In the genomic region with DNA sequence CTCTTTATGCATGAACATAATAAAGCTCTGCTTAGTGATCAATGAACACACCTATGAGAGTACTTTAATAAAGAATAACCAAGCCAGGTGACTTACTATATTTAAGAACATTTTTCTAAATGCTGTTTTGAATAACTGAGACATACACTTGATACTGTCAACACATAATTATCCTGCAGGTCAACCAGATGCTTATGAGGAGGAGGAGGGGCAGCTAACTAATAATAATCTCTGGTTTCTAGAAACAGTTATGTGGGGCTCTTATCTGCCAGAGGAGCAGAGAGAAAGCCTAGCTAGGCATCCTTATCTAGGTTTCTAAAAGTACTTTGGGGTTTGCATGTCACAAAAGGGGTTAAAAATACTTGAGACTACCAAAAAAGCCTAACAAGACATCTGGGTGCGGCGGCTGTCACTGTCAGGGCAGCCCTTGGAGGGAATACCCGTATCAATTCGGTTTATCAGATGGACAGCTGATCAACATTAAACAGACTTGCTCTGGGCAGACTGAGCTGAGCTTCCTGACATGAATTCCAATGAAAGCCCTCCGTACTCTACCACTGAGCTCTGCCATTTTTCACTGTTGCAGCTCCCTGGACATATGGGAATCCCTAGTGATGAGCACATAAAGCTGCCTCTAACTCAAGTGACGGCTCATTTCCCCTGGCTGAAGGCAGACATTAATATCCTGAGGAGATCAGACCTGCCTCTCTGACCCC, we compare ENCODE assay signal across 1 cellular context.
A peak's percentile ranks its signal among the peaks of the same experiment; 100 is the strongest.
TF ChIP-seq lines count a peak whose summit lies in the region.

No MANE protein-coding gene starts in this region.

TF ChIP-seq in K562, 482 proteins besides CTCF, POLR2A, EP300 and RAD21 (continued from another document and continues in another):
- TF ChIP-seq, protein P1, sequence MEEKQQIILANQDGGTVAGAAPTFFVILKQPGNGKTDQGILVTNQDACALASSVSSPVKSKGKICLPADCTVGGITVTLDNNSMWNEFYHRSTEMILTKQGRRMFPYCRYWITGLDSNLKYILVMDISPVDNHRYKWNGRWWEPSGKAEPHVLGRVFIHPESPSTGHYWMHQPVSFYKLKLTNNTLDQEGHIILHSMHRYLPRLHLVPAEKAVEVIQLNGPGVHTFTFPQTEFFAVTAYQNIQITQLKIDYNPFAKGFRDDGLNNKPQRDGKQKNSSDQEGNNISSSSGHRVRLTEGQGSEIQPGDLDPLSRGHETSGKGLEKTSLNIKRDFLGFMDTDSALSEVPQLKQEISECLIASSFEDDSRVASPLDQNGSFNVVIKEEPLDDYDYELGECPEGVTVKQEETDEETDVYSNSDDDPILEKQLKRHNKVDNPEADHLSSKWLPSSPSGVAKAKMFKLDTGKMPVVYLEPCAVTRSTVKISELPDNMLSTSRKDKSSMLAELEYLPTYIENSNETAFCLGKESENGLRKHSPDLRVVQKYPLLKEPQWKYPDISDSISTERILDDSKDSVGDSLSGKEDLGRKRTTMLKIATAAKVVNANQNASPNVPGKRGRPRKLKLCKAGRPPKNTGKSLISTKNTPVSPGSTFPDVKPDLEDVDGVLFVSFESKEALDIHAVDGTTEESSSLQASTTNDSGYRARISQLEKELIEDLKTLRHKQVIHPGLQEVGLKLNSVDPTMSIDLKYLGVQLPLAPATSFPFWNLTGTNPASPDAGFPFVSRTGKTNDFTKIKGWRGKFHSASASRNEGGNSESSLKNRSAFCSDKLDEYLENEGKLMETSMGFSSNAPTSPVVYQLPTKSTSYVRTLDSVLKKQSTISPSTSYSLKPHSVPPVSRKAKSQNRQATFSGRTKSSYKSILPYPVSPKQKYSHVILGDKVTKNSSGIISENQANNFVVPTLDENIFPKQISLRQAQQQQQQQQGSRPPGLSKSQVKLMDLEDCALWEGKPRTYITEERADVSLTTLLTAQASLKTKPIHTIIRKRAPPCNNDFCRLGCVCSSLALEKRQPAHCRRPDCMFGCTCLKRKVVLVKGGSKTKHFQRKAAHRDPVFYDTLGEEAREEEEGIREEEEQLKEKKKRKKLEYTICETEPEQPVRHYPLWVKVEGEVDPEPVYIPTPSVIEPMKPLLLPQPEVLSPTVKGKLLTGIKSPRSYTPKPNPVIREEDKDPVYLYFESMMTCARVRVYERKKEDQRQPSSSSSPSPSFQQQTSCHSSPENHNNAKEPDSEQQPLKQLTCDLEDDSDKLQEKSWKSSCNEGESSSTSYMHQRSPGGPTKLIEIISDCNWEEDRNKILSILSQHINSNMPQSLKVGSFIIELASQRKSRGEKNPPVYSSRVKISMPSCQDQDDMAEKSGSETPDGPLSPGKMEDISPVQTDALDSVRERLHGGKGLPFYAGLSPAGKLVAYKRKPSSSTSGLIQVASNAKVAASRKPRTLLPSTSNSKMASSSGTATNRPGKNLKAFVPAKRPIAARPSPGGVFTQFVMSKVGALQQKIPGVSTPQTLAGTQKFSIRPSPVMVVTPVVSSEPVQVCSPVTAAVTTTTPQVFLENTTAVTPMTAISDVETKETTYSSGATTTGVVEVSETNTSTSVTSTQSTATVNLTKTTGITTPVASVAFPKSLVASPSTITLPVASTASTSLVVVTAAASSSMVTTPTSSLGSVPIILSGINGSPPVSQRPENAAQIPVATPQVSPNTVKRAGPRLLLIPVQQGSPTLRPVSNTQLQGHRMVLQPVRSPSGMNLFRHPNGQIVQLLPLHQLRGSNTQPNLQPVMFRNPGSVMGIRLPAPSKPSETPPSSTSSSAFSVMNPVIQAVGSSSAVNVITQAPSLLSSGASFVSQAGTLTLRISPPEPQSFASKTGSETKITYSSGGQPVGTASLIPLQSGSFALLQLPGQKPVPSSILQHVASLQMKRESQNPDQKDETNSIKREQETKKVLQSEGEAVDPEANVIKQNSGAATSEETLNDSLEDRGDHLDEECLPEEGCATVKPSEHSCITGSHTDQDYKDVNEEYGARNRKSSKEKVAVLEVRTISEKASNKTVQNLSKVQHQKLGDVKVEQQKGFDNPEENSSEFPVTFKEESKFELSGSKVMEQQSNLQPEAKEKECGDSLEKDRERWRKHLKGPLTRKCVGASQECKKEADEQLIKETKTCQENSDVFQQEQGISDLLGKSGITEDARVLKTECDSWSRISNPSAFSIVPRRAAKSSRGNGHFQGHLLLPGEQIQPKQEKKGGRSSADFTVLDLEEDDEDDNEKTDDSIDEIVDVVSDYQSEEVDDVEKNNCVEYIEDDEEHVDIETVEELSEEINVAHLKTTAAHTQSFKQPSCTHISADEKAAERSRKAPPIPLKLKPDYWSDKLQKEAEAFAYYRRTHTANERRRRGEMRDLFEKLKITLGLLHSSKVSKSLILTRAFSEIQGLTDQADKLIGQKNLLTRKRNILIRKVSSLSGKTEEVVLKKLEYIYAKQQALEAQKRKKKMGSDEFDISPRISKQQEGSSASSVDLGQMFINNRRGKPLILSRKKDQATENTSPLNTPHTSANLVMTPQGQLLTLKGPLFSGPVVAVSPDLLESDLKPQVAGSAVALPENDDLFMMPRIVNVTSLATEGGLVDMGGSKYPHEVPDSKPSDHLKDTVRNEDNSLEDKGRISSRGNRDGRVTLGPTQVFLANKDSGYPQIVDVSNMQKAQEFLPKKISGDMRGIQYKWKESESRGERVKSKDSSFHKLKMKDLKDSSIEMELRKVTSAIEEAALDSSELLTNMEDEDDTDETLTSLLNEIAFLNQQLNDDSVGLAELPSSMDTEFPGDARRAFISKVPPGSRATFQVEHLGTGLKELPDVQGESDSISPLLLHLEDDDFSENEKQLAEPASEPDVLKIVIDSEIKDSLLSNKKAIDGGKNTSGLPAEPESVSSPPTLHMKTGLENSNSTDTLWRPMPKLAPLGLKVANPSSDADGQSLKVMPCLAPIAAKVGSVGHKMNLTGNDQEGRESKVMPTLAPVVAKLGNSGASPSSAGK (IDR thresholded peaks at IDR 0.05): no peak
- no peak for TF ChIP-seq HDGF (IDR thresholded peaks at IDR 0.05)
- no peak for TF ChIP-seq NCOA6 (IDR thresholded peaks at IDR 0.05)
- TF ChIP-seq SMARCA4 (IDR thresholded peaks at IDR 0.05): no peak
- TF ChIP-seq, protein P2, sequence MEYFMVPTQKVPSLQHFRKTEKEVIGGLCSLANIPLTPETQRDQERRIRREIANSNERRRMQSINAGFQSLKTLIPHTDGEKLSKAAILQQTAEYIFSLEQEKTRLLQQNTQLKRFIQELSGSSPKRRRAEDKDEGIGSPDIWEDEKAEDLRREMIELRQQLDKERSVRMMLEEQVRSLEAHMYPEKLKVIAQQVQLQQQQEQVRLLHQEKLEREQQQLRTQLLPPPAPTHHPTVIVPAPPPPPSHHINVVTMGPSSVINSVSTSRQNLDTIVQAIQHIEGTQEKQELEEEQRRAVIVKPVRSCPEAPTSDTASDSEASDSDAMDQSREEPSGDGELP (CRISPR knock-in tag; IDR thresholded peaks at IDR 0.05; ENCODE audit: borderline replicate concordance): 0 out of 2 replicates have a peak, but pooled peaks have one; percentile 24
- TF ChIP-seq RFX7 (CRISPR knock-in tag; IDR thresholded peaks at IDR 0.05): no peak
- no peak for TF ChIP-seq XRCC3 (IDR thresholded peaks at IDR 0.05)
- no peak for TF ChIP-seq HMGN3 (IDR thresholded peaks at IDR 0.05; ENCODE audit: borderline replicate concordance, extremely low read depth, insufficient read length, low read depth, low read length)
- TF ChIP-seq, protein P3, sequence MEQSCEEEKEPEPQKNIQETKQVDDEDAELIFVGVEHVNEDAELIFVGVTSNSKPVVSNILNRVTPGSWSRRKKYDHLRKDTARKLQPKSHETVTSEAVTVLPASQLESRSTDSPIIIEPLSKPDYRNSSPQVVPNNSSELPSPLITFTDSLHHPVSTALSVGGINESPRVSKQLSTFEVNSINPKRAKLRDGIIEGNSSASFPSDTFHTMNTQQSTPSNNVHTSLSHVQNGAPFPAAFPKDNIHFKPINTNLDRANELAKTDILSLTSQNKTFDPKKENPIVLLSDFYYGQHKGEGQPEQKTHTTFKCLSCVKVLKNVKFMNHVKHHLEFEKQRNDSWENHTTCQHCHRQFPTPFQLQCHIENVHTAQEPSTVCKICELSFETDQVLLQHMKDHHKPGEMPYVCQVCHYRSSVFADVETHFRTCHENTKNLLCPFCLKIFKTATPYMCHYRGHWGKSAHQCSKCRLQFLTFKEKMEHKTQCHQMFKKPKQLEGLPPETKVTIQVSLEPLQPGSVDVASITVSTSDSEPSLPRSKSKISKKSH (CRISPR knock-in tag; IDR thresholded peaks at IDR 0.05): no peak
- TF ChIP-seq, protein P4, sequence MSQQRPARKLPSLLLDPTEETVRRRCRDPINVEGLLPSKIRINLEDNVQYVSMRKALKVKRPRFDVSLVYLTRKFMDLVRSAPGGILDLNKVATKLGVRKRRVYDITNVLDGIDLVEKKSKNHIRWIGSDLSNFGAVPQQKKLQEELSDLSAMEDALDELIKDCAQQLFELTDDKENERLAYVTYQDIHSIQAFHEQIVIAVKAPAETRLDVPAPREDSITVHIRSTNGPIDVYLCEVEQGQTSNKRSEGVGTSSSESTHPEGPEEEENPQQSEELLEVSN (IDR thresholded peaks at IDR 0.05; ENCODE audit: borderline replicate concordance in 1 of 2, extremely low read depth in 1 of 2, insufficient read depth in 1 of 2, insufficient read length in 1 of 2, low read depth in 1 of 2, low read length in 1 of 2, poor library complexity in 1 of 2, severe bottlenecking in 1 of 2): no peak
- TF ChIP-seq, protein P5, sequence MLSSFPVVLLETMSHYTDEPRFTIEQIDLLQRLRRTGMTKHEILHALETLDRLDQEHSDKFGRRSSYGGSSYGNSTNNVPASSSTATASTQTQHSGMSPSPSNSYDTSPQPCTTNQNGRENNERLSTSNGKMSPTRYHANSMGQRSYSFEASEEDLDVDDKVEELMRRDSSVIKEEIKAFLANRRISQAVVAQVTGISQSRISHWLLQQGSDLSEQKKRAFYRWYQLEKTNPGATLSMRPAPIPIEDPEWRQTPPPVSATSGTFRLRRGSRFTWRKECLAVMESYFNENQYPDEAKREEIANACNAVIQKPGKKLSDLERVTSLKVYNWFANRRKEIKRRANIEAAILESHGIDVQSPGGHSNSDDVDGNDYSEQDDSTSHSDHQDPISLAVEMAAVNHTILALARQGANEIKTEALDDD (IDR thresholded peaks at IDR 0.05): peak; percentile 84
- no peak for TF ChIP-seq ZNF57 (CRISPR knock-in tag; IDR thresholded peaks at IDR 0.05)
- TF ChIP-seq FOS (IDR thresholded peaks at IDR 0.05; ENCODE audit: extremely low read depth, insufficient read length): no peak
- TF ChIP-seq ZNF445 (CRISPR knock-in tag; IDR thresholded peaks at IDR 0.05; ENCODE audit: low read depth): no peak
- TF ChIP-seq, protein P6, sequence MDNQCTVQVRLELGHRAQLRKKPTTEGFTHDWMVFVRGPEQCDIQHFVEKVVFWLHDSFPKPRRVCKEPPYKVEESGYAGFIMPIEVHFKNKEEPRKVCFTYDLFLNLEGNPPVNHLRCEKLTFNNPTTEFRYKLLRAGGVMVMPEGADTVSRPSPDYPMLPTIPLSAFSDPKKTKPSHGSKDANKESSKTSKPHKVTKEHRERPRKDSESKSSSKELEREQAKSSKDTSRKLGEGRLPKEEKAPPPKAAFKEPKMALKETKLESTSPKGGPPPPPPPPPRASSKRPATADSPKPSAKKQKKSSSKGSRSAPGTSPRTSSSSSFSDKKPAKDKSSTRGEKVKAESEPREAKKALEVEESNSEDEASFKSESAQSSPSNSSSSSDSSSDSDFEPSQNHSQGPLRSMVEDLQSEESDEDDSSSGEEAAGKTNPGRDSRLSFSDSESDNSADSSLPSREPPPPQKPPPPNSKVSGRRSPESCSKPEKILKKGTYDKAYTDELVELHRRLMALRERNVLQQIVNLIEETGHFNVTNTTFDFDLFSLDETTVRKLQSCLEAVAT (IDR thresholded peaks at IDR 0.05): no peak
- no peak for TF ChIP-seq NCOA4 (IDR thresholded peaks at IDR 0.05; ENCODE audit: partially characterized antibody)
- TF ChIP-seq, protein P7, sequence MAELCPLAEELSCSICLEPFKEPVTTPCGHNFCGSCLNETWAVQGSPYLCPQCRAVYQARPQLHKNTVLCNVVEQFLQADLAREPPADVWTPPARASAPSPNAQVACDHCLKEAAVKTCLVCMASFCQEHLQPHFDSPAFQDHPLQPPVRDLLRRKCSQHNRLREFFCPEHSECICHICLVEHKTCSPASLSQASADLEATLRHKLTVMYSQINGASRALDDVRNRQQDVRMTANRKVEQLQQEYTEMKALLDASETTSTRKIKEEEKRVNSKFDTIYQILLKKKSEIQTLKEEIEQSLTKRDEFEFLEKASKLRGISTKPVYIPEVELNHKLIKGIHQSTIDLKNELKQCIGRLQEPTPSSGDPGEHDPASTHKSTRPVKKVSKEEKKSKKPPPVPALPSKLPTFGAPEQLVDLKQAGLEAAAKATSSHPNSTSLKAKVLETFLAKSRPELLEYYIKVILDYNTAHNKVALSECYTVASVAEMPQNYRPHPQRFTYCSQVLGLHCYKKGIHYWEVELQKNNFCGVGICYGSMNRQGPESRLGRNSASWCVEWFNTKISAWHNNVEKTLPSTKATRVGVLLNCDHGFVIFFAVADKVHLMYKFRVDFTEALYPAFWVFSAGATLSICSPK (IDR thresholded peaks at IDR 0.05; ENCODE audit: borderline replicate concordance): no peak
- TF ChIP-seq NR2C2 (CRISPR knock-in tag; IDR thresholded peaks at IDR 0.05): no peak
- no peak for TF ChIP-seq NR2C2 (tag; IDR thresholded peaks at IDR 0.05)
- no peak for TF ChIP-seq SIRT6 (IDR thresholded peaks at IDR 0.05; ENCODE audit: low read depth, low read length)
- no peak for TF ChIP-seq POLR2AphosphoS5 (IDR thresholded peaks at IDR 0.05; ENCODE audit: control insufficient read depth, insufficient read depth, low read depth, low read length)
- TF ChIP-seq, protein P8, sequence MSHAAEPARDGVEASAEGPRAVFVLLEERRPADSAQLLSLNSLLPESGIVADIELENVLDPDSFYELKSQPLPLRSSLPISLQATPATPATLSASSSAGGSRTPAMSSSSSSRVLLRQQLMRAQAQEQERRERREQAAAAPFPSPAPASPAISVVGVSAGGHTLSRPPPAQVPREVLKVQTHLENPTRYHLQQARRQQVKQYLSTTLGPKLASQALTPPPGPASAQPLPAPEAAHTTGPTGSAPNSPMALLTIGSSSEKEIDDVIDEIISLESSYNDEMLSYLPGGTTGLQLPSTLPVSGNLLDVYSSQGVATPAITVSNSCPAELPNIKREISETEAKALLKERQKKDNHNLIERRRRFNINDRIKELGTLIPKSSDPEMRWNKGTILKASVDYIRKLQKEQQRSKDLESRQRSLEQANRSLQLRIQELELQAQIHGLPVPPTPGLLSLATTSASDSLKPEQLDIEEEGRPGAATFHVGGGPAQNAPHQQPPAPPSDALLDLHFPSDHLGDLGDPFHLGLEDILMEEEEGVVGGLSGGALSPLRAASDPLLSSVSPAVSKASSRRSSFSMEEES (CRISPR knock-in tag; IDR thresholded peaks at IDR 0.05): no peak
- TF ChIP-seq, protein P9, sequence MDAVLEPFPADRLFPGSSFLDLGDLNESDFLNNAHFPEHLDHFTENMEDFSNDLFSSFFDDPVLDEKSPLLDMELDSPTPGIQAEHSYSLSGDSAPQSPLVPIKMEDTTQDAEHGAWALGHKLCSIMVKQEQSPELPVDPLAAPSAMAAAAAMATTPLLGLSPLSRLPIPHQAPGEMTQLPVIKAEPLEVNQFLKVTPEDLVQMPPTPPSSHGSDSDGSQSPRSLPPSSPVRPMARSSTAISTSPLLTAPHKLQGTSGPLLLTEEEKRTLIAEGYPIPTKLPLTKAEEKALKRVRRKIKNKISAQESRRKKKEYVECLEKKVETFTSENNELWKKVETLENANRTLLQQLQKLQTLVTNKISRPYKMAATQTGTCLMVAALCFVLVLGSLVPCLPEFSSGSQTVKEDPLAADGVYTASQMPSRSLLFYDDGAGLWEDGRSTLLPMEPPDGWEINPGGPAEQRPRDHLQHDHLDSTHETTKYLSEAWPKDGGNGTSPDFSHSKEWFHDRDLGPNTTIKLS (IDR thresholded peaks at IDR 0.05; ENCODE audit: borderline replicate concordance, low read depth): no peak
- TF ChIP-seq SMC3 (conservative IDR thresholded peaks at IDR 0.05; ENCODE audit: insufficient read depth, low read depth, low read length): no peak
- no peak for TF ChIP-seq PRPF4 (IDR thresholded peaks at IDR 0.05; ENCODE audit: insufficient read depth, low read depth, low read length, poor library complexity, severe bottlenecking)
- no peak for TF ChIP-seq ZNF282 (CRISPR knock-in tag; IDR thresholded peaks at IDR 0.05)
- no peak for TF ChIP-seq ZNF212 (CRISPR knock-in tag; IDR thresholded peaks at IDR 0.05)
- no peak for TF ChIP-seq ZNF253 (CRISPR knock-in tag; conservative IDR thresholded peaks at IDR 0.05)
- no peak for TF ChIP-seq PHF20 (IDR thresholded peaks at IDR 0.05; ENCODE audit: partially characterized antibody)
- no peak for TF ChIP-seq E2F3 (CRISPR knock-in tag; IDR thresholded peaks at IDR 0.05)
- no peak for TF ChIP-seq HNRNPH1 (optimal IDR thresholded peaks at IDR 0.05; ENCODE audit: low read depth, low read length)
